ENCODE assay signal across 8 cellular contexts in genomic region chr19:10269333-10270179, GRCh38. TPM values are rescaled to one million over a fixed set of nuclear protein-coding genes. Genes with fewer than 3 reads are reported as not detected.
A peak's percentile ranks its signal among the peaks of the same experiment; 100 is the strongest.
DNase-seq lines count a peak whose midpoint lies in the region; ATAC-seq, FAIRE-seq and TF ChIP-seq lines count a peak whose summit lies in the region.

No MANE protein-coding gene starts in this region.

- BruUV-seq in endothelial cell of umbilical vein (replicated peaks; lab: Mats Ljungman, UMichigan), result no TSS peak

- dilution Hi-C loops in endothelial cell of umbilical vein (cut with MboI; ENCODE audit: extremely low pct_ligation_motif_present, low sequenced_read_pairs), result no loop called here

- no peak for TF ChIP-seq POLR2A in endothelial cell of umbilical vein (IDR thresholded peaks at IDR 0.05; ENCODE audit: low read depth, low read length)

- intact Hi-C loops in endothelial cell of umbilical vein (cut with micrococcal nuclease), result loop anchor here (1.0 to 5.0 kb wide), 5 partner anchors 17 to 120 kb away; partner anchors contain the start of genes FDX2, ICAM4, RAVER1 and TYK2

- no peaks in the 10 kb centered on the region for H3K79me2 ChIP-seq in endothelial cell of umbilical vein (ENCODE audit: control insufficient read depth, insufficient read depth, low read length)

- TF ChIP-seq CTCF in endothelial cell of umbilical vein (IDR thresholded peaks at IDR 0.05; ENCODE audit: extremely low read depth in 1 of 2, insufficient read depth in 1 of 2, low read depth in 1 of 2, low read length in 2 of 2), result peak; percentile 88 to 93

- peak overlapping the region; percentile 9 for H2AFZ ChIP-seq in endothelial cell of umbilical vein (ENCODE audit: low read depth, low read length)

- H3K4me2 ChIP-seq in endothelial cell of umbilical vein (ENCODE audit: insufficient read depth, low read length), result peak overlapping the region; percentile 50

- H3K4me3 ChIP-seq in NT2/D1 (ENCODE audit: insufficient read length, low read depth) (peak overlapping the region; percentile 41), endothelial cell of umbilical vein (replicated peaks in 1 of 3; ENCODE audit: insufficient read depth in 1 of 3, low read depth in 1 of 3, low read length in 3 of 3) (no peak overlapping the region)

- H3K9ac ChIP-seq in NT2/D1 (ENCODE audit: insufficient read length, low read depth) (peak overlapping the region; percentile 62), endothelial cell of umbilical vein (replicated peaks; ENCODE audit: extremely low read depth, insufficient read depth, low read length) (peak overlapping the region; percentile 61)

- POLR2A ChIA-PET in endothelial cell of umbilical vein (lab: Charles Lee), result interaction anchor here (0.7 to 2.6 kb wide), 6 partner anchors 9 to 121 kb away, joined by 5 to 15 read pairs (median 12); partner anchors contain the start of genes ICAM4 and ICAM5

- H3K27ac ChIP-seq in endothelial cell of umbilical vein (ENCODE audit: insufficient read depth, low read depth, low read length), result peak overlapping the region; percentile 73

- H3K9me3 ChIP-seq in NT2/D1 (ENCODE audit: insufficient read depth, low read length), result no peaks in the 10 kb centered on the region
- no peaks in the 10 kb centered on the region for H3K9me3 ChIP-seq in endothelial cell of umbilical vein (replicated peaks; ENCODE audit: control insufficient read depth, insufficient read depth, low read length)

- peak; percentile 78 for DNase-seq in EL
- DNase-seq in NT2/D1 (ENCODE audit: low read depth, low spot score), result no peak
- peak; percentile 89 for DNase-seq in activated CD8-positive, alpha-beta memory T cell treated with anti-CD3 and anti-CD28 coated beads, Interleukin-2, amount 50 U/mL, for 4 hours
- peak; percentile 90 for DNase-seq in endothelial cell of umbilical vein (ENCODE audit: low read depth, low spot score)
- peak; percentile 67 for DNase-seq in midbrain (lab: John Stamatoyannopoulos, UW)
- DNase-seq in stimulated activated CD8-positive, alpha-beta memory T cell treated with anti-CD3 and anti-CD28 coated beads, Interleukin-15, amount 100 ng/mL, for 24 hours (ENCODE audit: low read depth), result peak; percentile 77

- peaks cover 11% of the 10 kb centered on the region for H3K4me1 ChIP-seq in NT2/D1 (ENCODE audit: insufficient read depth, insufficient read length)
- peaks cover 36% of the 10 kb centered on the region for H3K4me1 ChIP-seq in endothelial cell of umbilical vein (ENCODE audit: control insufficient read depth, extremely low read depth, insufficient read depth, low read length)

- no peaks in the 10 kb centered on the region for H3K9me1 ChIP-seq in endothelial cell of umbilical vein (replicated peaks; ENCODE audit: control insufficient read depth, extremely low read depth, insufficient read depth, low read length)

- H3K36me3 ChIP-seq in NT2/D1 (ENCODE audit: insufficient read depth, insufficient read length, low read length) (peaks cover 1% of the 10 kb centered on the region), endothelial cell of umbilical vein (ENCODE audit: control insufficient read depth in 2 of 2, extremely low read depth in 1 of 2, insufficient read depth in 2 of 2, low read length in 2 of 2) (no peaks in the 10 kb centered on the region)

- peak; percentile 35 for ATAC-seq in HG03108 (IDR thresholded peaks at IDR 0.05; ENCODE audit: unreplicated experiment)
- no peak for ATAC-seq in GM19023 (IDR thresholded peaks at IDR 0.05; ENCODE audit: unreplicated experiment)

- peak; percentile 84 for FAIRE-seq in endothelial cell of umbilical vein (lab: Jason Lieb, UNC)

- peaks cover 13% of the 10 kb centered on the region for H3K27me3 ChIP-seq in NT2/D1 (ENCODE audit: insufficient read depth, insufficient read length)
- no peaks in the 10 kb centered on the region for H3K27me3 ChIP-seq in endothelial cell of umbilical vein (ENCODE audit: control insufficient read depth in 2 of 2, insufficient read depth in 2 of 2, low read length in 2 of 2)

- no peaks in the 10 kb centered on the region for H4K20me1 ChIP-seq in endothelial cell of umbilical vein (replicated peaks; ENCODE audit: control insufficient read depth, extremely low read depth, insufficient read depth, low read length)

- CTCF ChIA-PET in endothelial cell of umbilical vein (lab: Charles Lee), result interaction anchor here (0.6 to 9.0 kb wide), 34 partner anchors 10 to 154 kb away, joined by 3 to 411 read pairs (median 6); partner anchors contain the start of genes CDC37, FDX2, ICAM4 and ICAM5

TF ChIP-seq in endothelial cell of umbilical vein, 7 proteins besides CTCF, POLR2A, EP300 and RAD21:
- TF ChIP-seq MAX (IDR thresholded peaks at IDR 0.05; ENCODE audit: insufficient read depth, insufficient read length), result peak; percentile 11
- no peak for TF ChIP-seq FOS (IDR thresholded peaks at IDR 0.05; ENCODE audit: borderline replicate concordance, insufficient read depth, low read length)

RNA-seq across cellular contexts. Expression of gene ICAM1, which starts 1.4 kb away (rescaled TPM):
- 7.1 and 20.5 TPM in 2 replicates for total RNA-seq in endothelial cell of umbilical vein
- polyA plus RNA-seq in endothelial cell of umbilical vein, result 30.4 and 38.0 TPM in 2 replicates
- 14.5 and 23.4 TPM in 2 replicates for polyA plus RNA-seq in endothelial cell of umbilical vein (2011; cell fraction: cytosol; rRNA removed)
- polyA plus RNA-seq in endothelial cell of umbilical vein (2011; cell fraction: nucleus; rRNA removed), result 17.2 and 25.0 TPM in 2 replicates
- polyA plus RNA-seq in endothelial cell of umbilical vein (2012), result 40.9 and 54.5 TPM in 2 replicates
- 27.7 and 40.9 TPM in 2 replicates for polyA minus RNA-seq in endothelial cell of umbilical vein
- 14.1 TPM for polyA minus RNA-seq in endothelial cell of umbilical vein (2011; cell fraction: cytosol; rRNA and poly(A)+ RNA removed)
- polyA minus RNA-seq in endothelial cell of umbilical vein (2011; cell fraction: nucleus; rRNA and poly(A)+ RNA removed), result 10.5 and 19.0 TPM in 2 replicates

RNA-seq across cellular contexts. Expression of gene ICAM4, which starts 17.2 kb away (rescaled TPM):
- total RNA-seq in endothelial cell of umbilical vein, result 0.49 TPM in 1 of 2 replicates, not detected in the other
- polyA plus RNA-seq in endothelial cell of umbilical vein, result 0.41 and 0.44 TPM in 2 replicates
- 0.31 and 0.52 TPM in 2 replicates for polyA plus RNA-seq in endothelial cell of umbilical vein (2011; cell fraction: cytosol; rRNA removed)
- polyA plus RNA-seq in endothelial cell of umbilical vein (2011; cell fraction: nucleus; rRNA removed), result 0.22 and 0.24 TPM in 2 replicates
- polyA plus RNA-seq in endothelial cell of umbilical vein (2012), result not detected in 2 replicates
- 0.78 and 1.1 TPM in 2 replicates for polyA minus RNA-seq in endothelial cell of umbilical vein
- not detected for polyA minus RNA-seq in endothelial cell of umbilical vein (2011; cell fraction: cytosol; rRNA and poly(A)+ RNA removed)
- polyA minus RNA-seq in endothelial cell of umbilical vein (2011; cell fraction: nucleus; rRNA and poly(A)+ RNA removed), result 1.0 TPM in 1 of 2 replicates, not detected in the other

RNA-seq across cellular contexts. Expression of gene MRPL4, which starts 17.5 kb away (rescaled TPM):
- 69.4 and 70.4 TPM in 2 replicates for total RNA-seq in endothelial cell of umbilical vein
- 118 and 144 TPM in 2 replicates for polyA plus RNA-seq in endothelial cell of umbilical vein
- polyA plus RNA-seq in endothelial cell of umbilical vein (2011; cell fraction: cytosol; rRNA removed), result 65.2 and 66.1 TPM in 2 replicates
- 46.5 and 48.6 TPM in 2 replicates for polyA plus RNA-seq in endothelial cell of umbilical vein (2011; cell fraction: nucleus; rRNA removed)
- 72.2 and 83.0 TPM in 2 replicates for polyA plus RNA-seq in endothelial cell of umbilical vein (2012)
- polyA minus RNA-seq in endothelial cell of umbilical vein, result 17.3 and 22.7 TPM in 2 replicates
- 36.6 TPM for polyA minus RNA-seq in endothelial cell of umbilical vein (2011; cell fraction: cytosol; rRNA and poly(A)+ RNA removed)
- 7.5 and 12.8 TPM in 2 replicates for polyA minus RNA-seq in endothelial cell of umbilical vein (2011; cell fraction: nucleus; rRNA and poly(A)+ RNA removed)

RNA-seq across cellular contexts. Expression of gene ICAM5, which starts 20.2 kb away (rescaled TPM):
- 0.40 TPM in 1 of 2 replicates, not detected in the other for total RNA-seq in endothelial cell of umbilical vein
- polyA plus RNA-seq in endothelial cell of umbilical vein, result 0.03 and 0.10 TPM in 2 replicates
- polyA plus RNA-seq in endothelial cell of umbilical vein (2011; cell fraction: cytosol; rRNA removed), result 0.04 TPM in 1 of 2 replicates, not detected in the other
- polyA plus RNA-seq in endothelial cell of umbilical vein (2011; cell fraction: nucleus; rRNA removed), result 0.74 and 0.84 TPM in 2 replicates
- polyA plus RNA-seq in endothelial cell of umbilical vein (2012), result not detected in 2 replicates
- polyA minus RNA-seq in endothelial cell of umbilical vein, result 0.24 and 1.3 TPM in 2 replicates
- 1.7 TPM for polyA minus RNA-seq in endothelial cell of umbilical vein (2011; cell fraction: cytosol; rRNA and poly(A)+ RNA removed)
- polyA minus RNA-seq in endothelial cell of umbilical vein (2011; cell fraction: nucleus; rRNA and poly(A)+ RNA removed), result 0.24 TPM in 1 of 2 replicates, not detected in the other

RNA-seq across cellular contexts. Expression of gene S1PR2, which starts 38.4 kb away (rescaled TPM):
- total RNA-seq in endothelial cell of umbilical vein, result 1.0 and 1.3 TPM in 2 replicates
- 0.70 and 1.3 TPM in 2 replicates for polyA plus RNA-seq in endothelial cell of umbilical vein
- 0.34 and 0.58 TPM in 2 replicates for polyA plus RNA-seq in endothelial cell of umbilical vein (2011; cell fraction: cytosol; rRNA removed)
- polyA plus RNA-seq in endothelial cell of umbilical vein (2011; cell fraction: nucleus; rRNA removed), result 0.34 and 0.69 TPM in 2 replicates
- polyA plus RNA-seq in endothelial cell of umbilical vein (2012), result 0.29 and 0.37 TPM in 2 replicates
- polyA minus RNA-seq in endothelial cell of umbilical vein, result 1.6 and 3.0 TPM in 2 replicates
- polyA minus RNA-seq in endothelial cell of umbilical vein (2011; cell fraction: cytosol; rRNA and poly(A)+ RNA removed), result 5.1 TPM
- polyA minus RNA-seq in endothelial cell of umbilical vein (2011; cell fraction: nucleus; rRNA and poly(A)+ RNA removed), result 0.48 and 0.87 TPM in 2 replicates
